In the genomic region with DNA sequence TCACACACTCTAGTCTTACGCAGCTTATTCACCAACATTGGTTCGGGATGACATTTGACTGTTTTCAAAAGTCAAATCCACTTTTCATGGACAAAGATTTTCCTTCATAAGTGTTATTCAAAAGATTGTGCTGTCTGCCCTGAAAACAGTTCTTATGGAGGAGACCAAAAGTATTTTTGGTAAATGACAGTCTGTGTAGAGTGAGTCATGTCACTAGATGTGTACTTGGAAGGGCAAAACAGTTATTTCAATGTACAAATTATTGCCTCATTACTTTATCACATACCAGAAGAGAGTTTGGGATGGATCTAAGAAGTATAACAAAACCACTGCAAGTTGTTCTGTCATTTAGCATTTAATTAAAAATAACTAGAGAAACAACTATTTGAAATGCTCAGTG, we compare ENCODE assay signal across 12 cellular contexts.
"Had no signal": no experiment of that assay in that cellular context is flagged by ENCODE, and none has a peak within 500 bp of the region (broad histone marks: within the 10 kb centered on the region; RNA-seq: fewer than 3 reads in every experiment).

No MANE protein-coding gene starts in this region.

- H3K36me3 ChIP-seq: cardiac muscle cell, lower lobe of right lung, neural progenitor cell, tibial nerve had no signal

- H3K9me3 ChIP-seq: lower lobe of right lung, tibial nerve had no signal

- DNase-seq: activated CD4-positive, CD25-positive, alpha-beta regulatory T cell treated with anti-CD3 and anti-CD28 coated beads, Interleukin-2, amount 50 U/mL, for 72 hours; activated naive CD4-positive, alpha-beta T cell treated with Interleukin-2 at 50 U/mL for 16 hours; activated T-cell treated with anti-CD3 and anti-CD28 coated beads for 4 hours; lower lobe of right lung; stimulated activated CD4-positive, alpha-beta T cell treated with anti-CD3 and anti-CD28 coated beads, Interleukin-2, amount 100 ng/mL, for 48 hours; T-helper 1 cell; T1000 had no signal

- H3K9ac ChIP-seq: neural progenitor cell had no signal

- H3K27ac ChIP-seq: cardiac muscle cell, lower lobe of right lung, neural progenitor cell had no signal

- H3K27me3 ChIP-seq: cardiac muscle cell, neural progenitor cell, tibial nerve had no signal

- H2AFZ ChIP-seq: neural progenitor cell had no signal

- H3K4me1 ChIP-seq: lower lobe of right lung, neural progenitor cell, tibial nerve had no signal

- ATAC-seq: activated T-helper 17 cell treated with anti-CD3 and anti-CD28 coated beads, Interleukin-2, amount 50 U/mL, for 72 hours; lower lobe of right lung; stimulated activated memory B cell treated with anti-CD40 and anti-IgM and Interleukin-4, amounts not matched to agents 10 μg/mL and 1 μg/mL and 100 μg/mL, for 72 hours had no signal

- H3K4me2 ChIP-seq: neural progenitor cell had no signal

- H3K4me3 ChIP-seq: cardiac muscle cell, lower lobe of right lung, neural progenitor cell, tibial nerve had no signal
